14 cellular contexts compared by ENCODE assay signal in genomic region chr1:31583082-31583994, GRCh38. TPM values are rescaled to one million over a fixed set of nuclear protein-coding genes. Genes with fewer than 3 reads are reported as not detected.
A peak's percentile ranks its signal among the peaks of the same experiment; 100 is the strongest.
DNase-seq lines count a peak whose midpoint lies in the region; ATAC-seq and TF ChIP-seq lines count a peak whose summit lies in the region.
"Had no signal": no experiment of that assay in that cellular context is flagged by ENCODE, and none has a peak within 500 bp of the region (broad histone marks: within the 10 kb centered on the region; RNA-seq: fewer than 3 reads in every experiment).

No MANE protein-coding gene starts in this region.

- H3K9me3 ChIP-seq in SK-N-SH = no peaks in the 10 kb centered on the region
- H3K9me3 ChIP-seq in ovary = no peaks in the 10 kb centered on the region

- H3F3A ChIP-seq in SK-N-SH (replicated peaks; ENCODE audit: insufficient read depth) = no peaks in the 10 kb centered on the region

- H3K9ac ChIP-seq in SK-N-SH = no peak overlapping the region

- peaks cover 0 to 18% of the 10 kb centered on the region in 2 experiments; a peak in 2 of 4 replicates for H3K4me1 ChIP-seq in SK-N-SH (ENCODE audit: control insufficient read depth in 1 of 2, insufficient read depth in 2 of 2, low read depth in 1 of 2, low read length in 1 of 2)
- peaks cover 46% of the 10 kb centered on the region for H3K4me1 ChIP-seq in ovary (ENCODE audit: insufficient read depth)

- H3K27ac Mint-ChIP-seq in HFFc6 = no peak overlapping the region
- H3K27ac Mint-ChIP-seq: brain had no signal

- ATAC-seq in SK-N-SH treated with all-trans-retinoic acid at 6 μM for 48 hours = no peak
- peak; percentile 5 for ATAC-seq in left ventricle myocardium superior
- ATAC-seq: activated CD4-positive, CD25-positive, alpha-beta regulatory T cell treated with anti-CD3 and anti-CD28 coated beads, Interleukin-2, amount 50 U/mL, for 24 hours had no signal

- CTCF ChIA-PET in SK-N-SH (lab: Yijun Ruan, JAX) = interaction anchor here (1.4 to 4.5 kb wide), 3 partner anchors 12 to 34 kb away, joined by 3 to 36 read pairs (median 8); partner anchors contain the start of gene HCRTR1

- TF ChIP-seq POLR2A in ovary (IDR thresholded peaks at IDR 0.05) = no peak

- no peaks in the 10 kb centered on the region for H3K9me3 Mint-ChIP-seq in HFFc6

- no peak overlapping the region for H2AFZ ChIP-seq in SK-N-SH (ENCODE audit: low read depth)

- DNase-seq in SK-N-SH (no peak), left ventricle myocardium superior (peak; percentile 52), ovary (peak; percentile 60 to 78 (median 75)), ureter (ENCODE audit: low spot score) (peak; percentile 36), AML-193 (lab: John Stamatoyannopoulos, UW) (no peak), HFFc6 (no peak), activated T-cell treated with anti-CD3 and anti-CD28 coated beads for 4 hours (no peak)
- DNase-seq: 8988T; stimulated activated CD4-positive, alpha-beta T cell treated with anti-CD3 and anti-CD28 coated beads, Interleukin-1b, Interleukin-23, amount 100 ng/mL, for 48 hours had no signal

- POLR2A ChIA-PET in SK-N-SH (lab: Yijun Ruan, JAX) = no interaction called here

- H3K36me3 ChIP-seq in SK-N-SH (replicated peaks in 1 of 2; ENCODE audit: control insufficient read depth in 1 of 2, insufficient read depth in 2 of 2, low read length in 1 of 2) = no peaks in the 10 kb centered on the region
- H3K36me3 ChIP-seq in ovary = no peaks in the 10 kb centered on the region

- H3K79me2 ChIP-seq in SK-N-SH (ENCODE audit: insufficient read depth) = no peaks in the 10 kb centered on the region

- peak overlapping the region; percentile 38; the same call in 1 of the 2 replicates for H3K4me2 ChIP-seq in SK-N-SH

- 82% methylated on average over 13 of the region's 16 CpGs for WGBS in SK-N-SH (ENCODE audit: low lambda C conversion rate)
- 54 to 70% (median 63%) methylated on average over 16 of the region's 16 CpGs for WGBS in ovary, 3 donors

- intact Hi-C loops in left ventricle myocardium superior (cut with micrococcal nuclease) = no loop called here
- intact Hi-C loops in ovary (cut with DNase I) = loop anchor here in 1 of 4 donors (10.0 kb wide), 1 partner anchor 61 kb away; the partner anchor contains the start of gene PEF1

- no peaks in the 10 kb centered on the region for H3K27me3 ChIP-seq in SK-N-SH (ENCODE audit: insufficient read depth)
- no peaks in the 10 kb centered on the region for H3K27me3 ChIP-seq in ovary

- H3K4me1 Mint-ChIP-seq in HFFc6 (ENCODE audit: low read depth) = peaks cover 18% of the 10 kb centered on the region

- TF ChIP-seq EP300 in SK-N-SH (IDR thresholded peaks at IDR 0.05; ENCODE audit: borderline replicate concordance in 1 of 2, low read depth in 1 of 2, low read length in 1 of 2) (no peak), ovary (IDR thresholded peaks at IDR 0.05) (no peak)

- no peaks in the 10 kb centered on the region; the same call in 1 of the 2 replicates for H3K27me3 Mint-ChIP-seq in HFFc6 (ENCODE audit: insufficient read depth)

- H3K9me2 ChIP-seq in SK-N-SH = no peaks in the 10 kb centered on the region

- no peaks in the 10 kb centered on the region for H3K36me3 Mint-ChIP-seq in HFFc6 (ENCODE audit: low read depth)
- H3K36me3 Mint-ChIP-seq: brain had no signal

- H3K27ac ChIP-seq in SK-N-SH (ENCODE audit: low read depth in 2 of 2, low read length in 1 of 2) (no peak overlapping the region), ovary (peak overlapping the region; percentile 71 to 85)

- TF ChIP-seq CTCF in SK-N-SH (IDR thresholded peaks at IDR 0.05) = no peak
- no peak for TF ChIP-seq CTCF in ovary (IDR thresholded peaks at IDR 0.05)
- no peak for TF ChIP-seq CTCF in HFFc6 (IDR thresholded peaks at IDR 0.05)

- no peak overlapping the region for H3K4me3 Mint-ChIP-seq in HFFc6
- H3K4me3 Mint-ChIP-seq: brain had no signal

- H3K4me3 ChIP-seq in SK-N-SH (ENCODE audit: low read depth in 2 of 2, low read length in 1 of 2) (no peak overlapping the region), ovary (no peak overlapping the region)

- no peak for TF ChIP-seq RAD21 in SK-N-SH (IDR thresholded peaks at IDR 0.05; ENCODE audit: low read length)

- H4K20me1 ChIP-seq in SK-N-SH (ENCODE audit: insufficient read depth) = no peaks in the 10 kb centered on the region

TF ChIP-seq in SK-N-SH, 30 proteins besides CTCF, POLR2A, EP300 and RAD21 (continues in another document):
- no peak for TF ChIP-seq FOXM1 (IDR thresholded peaks at IDR 0.05; ENCODE audit: low read depth)
- TF ChIP-seq FOSL2 (IDR thresholded peaks at IDR 0.05; ENCODE audit: borderline replicate concordance, low read depth) = no peak
- TF ChIP-seq RCOR1 (IDR thresholded peaks at IDR 0.05; ENCODE audit: low read length) = no peak
- TF ChIP-seq MAX (IDR thresholded peaks at IDR 0.05; ENCODE audit: low read depth) = no peak
- TF ChIP-seq, protein P1, sequence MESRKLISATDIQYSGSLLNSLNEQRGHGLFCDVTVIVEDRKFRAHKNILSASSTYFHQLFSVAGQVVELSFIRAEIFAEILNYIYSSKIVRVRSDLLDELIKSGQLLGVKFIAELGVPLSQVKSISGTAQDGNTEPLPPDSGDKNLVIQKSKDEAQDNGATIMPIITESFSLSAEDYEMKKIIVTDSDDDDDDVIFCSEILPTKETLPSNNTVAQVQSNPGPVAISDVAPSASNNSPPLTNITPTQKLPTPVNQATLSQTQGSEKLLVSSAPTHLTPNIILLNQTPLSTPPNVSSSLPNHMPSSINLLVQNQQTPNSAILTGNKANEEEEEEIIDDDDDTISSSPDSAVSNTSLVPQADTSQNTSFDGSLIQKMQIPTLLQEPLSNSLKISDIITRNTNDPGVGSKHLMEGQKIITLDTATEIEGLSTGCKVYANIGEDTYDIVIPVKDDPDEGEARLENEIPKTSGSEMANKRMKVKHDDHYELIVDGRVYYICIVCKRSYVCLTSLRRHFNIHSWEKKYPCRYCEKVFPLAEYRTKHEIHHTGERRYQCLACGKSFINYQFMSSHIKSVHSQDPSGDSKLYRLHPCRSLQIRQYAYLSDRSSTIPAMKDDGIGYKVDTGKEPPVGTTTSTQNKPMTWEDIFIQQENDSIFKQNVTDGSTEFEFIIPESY (IDR thresholded peaks at IDR 0.05; ENCODE audit: borderline replicate concordance, low read depth) = no peak
- TF ChIP-seq MXI1 (IDR thresholded peaks at IDR 0.05; ENCODE audit: low read depth, low read length) = no peak

TF ChIP-seq in SK-N-SH treated with all-trans-retinoic acid at 6 μM for 48 hours, 23 proteins besides CTCF, POLR2A, EP300 and RAD21 (continues in another document):
- no peak for TF ChIP-seq TOX (CRISPR knock-in tag; IDR thresholded peaks at IDR 0.05; ENCODE audit: borderline replicate concordance)
- TF ChIP-seq PPARA (CRISPR knock-in tag; IDR thresholded peaks at IDR 0.05; ENCODE audit: borderline replicate concordance) = no peak
- no peak for TF ChIP-seq CREB5 (CRISPR knock-in tag; IDR thresholded peaks at IDR 0.05; ENCODE audit: low read depth)
- TF ChIP-seq ZFP3 (CRISPR knock-in tag; IDR thresholded peaks at IDR 0.05) = no peak
- TF ChIP-seq, protein P2, sequence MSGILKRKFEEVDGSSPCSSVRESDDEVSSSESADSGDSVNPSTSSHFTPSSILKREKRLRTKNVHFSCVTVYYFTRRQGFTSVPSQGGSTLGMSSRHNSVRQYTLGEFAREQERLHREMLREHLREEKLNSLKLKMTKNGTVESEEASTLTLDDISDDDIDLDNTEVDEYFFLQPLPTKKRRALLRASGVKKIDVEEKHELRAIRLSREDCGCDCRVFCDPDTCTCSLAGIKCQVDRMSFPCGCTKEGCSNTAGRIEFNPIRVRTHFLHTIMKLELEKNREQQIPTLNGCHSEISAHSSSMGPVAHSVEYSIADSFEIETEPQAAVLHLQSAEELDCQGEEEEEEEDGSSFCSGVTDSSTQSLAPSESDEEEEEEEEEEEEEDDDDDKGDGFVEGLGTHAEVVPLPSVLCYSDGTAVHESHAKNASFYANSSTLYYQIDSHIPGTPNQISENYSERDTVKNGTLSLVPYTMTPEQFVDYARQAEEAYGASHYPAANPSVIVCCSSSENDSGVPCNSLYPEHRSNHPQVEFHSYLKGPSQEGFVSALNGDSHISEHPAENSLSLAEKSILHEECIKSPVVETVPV (CRISPR knock-in tag; IDR thresholded peaks at IDR 0.05) = no peak
- no peak for TF ChIP-seq ZNF565 (CRISPR knock-in tag; conservative IDR thresholded peaks at IDR 0.05; ENCODE audit: low read depth)
- TF ChIP-seq ZFP30 (CRISPR knock-in tag; IDR thresholded peaks at IDR 0.05) = no peak

RNA-seq across cellular contexts. Expression of gene TINAGL1, which starts 7.0 kb away (rescaled TPM):
- polyA plus RNA-seq in SK-N-SH (2012; rRNA removed) (0.23 TPM in 1 of 2 replicates, not detected in the other), ovary (10 to 100 TPM; 30.0 to 55.0 TPM)
- polyA plus RNA-seq in SK-N-SH (2012; cell fraction: cytosol; rRNA removed) = 0.01 and 0.03 TPM in 2 replicates
- 0.07 and 0.10 TPM in 2 replicates for polyA plus RNA-seq in SK-N-SH (2012; cell fraction: nucleus; rRNA removed)
- total RNA-seq in left ventricle myocardium superior (274 TPM), ovary (10 to 100 TPM; 27.1 to 57.3 (median 31.4) TPM), ureter (218 TPM)
- 1 to 10 TPM in 5 of 6 experiments, under 1 TPM in 1; 0.91 to 4.0 (median 1.9) TPM for total RNA-seq in HFFc6 (2021; fragmentation: NEBNext Ultra II Directional; extraction: Animal tissue kit (Norgen Biotek cat#: 25700))

RNA-seq across cellular contexts. Expression of gene HCRTR1, which starts 34.2 kb away (rescaled TPM):
- 0.03 TPM in 1 of 2 replicates, not detected in the other for polyA plus RNA-seq in SK-N-SH (2012; rRNA removed)
- polyA plus RNA-seq in SK-N-SH (2012; cell fraction: cytosol; rRNA removed) = 0.05 TPM in 1 of 2 replicates, not detected in the other
- polyA plus RNA-seq in SK-N-SH (2012; cell fraction: nucleus; rRNA removed) = 0.06 TPM in 1 of 2 replicates, not detected in the other
- total RNA-seq in left ventricle myocardium superior = 0.67 TPM
- not detected for total RNA-seq in ovary
- not detected for polyA plus RNA-seq in ovary
- not detected for total RNA-seq in ureter
- not detected for total RNA-seq in HFFc6 (2021; fragmentation: NEBNext Ultra II Directional; extraction: Animal tissue kit (Norgen Biotek cat#: 25700))
- total RNA-seq: fibroblast of lung, H4 had no signal
- polyA plus RNA-seq: fibroblast of lung had no signal

Comparison
In these comparisons a context has a peak if more than half of its experiments do, and no peak if none do; other contexts are left out.
1. DNase-seq: peak in left ventricle myocardium superior (single experiment), ovary (5 of 5) and ureter (single experiment); none in SK-N-SH (single experiment), AML-193 (0 of 2), HFFc6 (single experiment) and activated T-cell treated with anti-CD3 and anti-CD28 coated beads for 4 hours (single experiment).
2. H3K27ac ChIP-seq: peak in ovary (2 of 2); none in SK-N-SH (0 of 2).
3. RNA of gene TINAGL1, which starts 7.0 kb away (total RNA-seq): 274 TPM in left ventricle myocardium superior (single experiment), 218 TPM in ureter (single experiment) and 27.1 to 57.3 TPM in ovary; 0.91 to 4.0 TPM in HFFc6; every median in the first group is over 4 times any median in the second.